9 cellular contexts compared by ENCODE assay signal in genomic region chr5:138464018-138464387, GRCh38. TPM values are rescaled to one million over a fixed set of nuclear protein-coding genes. Genes with fewer than 3 reads are reported as not detected.
DNase-seq lines count a peak whose midpoint lies in the region; ATAC-seq, FAIRE-seq and TF ChIP-seq lines count a peak whose summit lies in the region.
"Had no signal": no experiment of that assay in that cellular context is flagged by ENCODE, and none has a peak within 500 bp of the region (broad histone marks: within the 10 kb centered on the region; RNA-seq: fewer than 3 reads in every experiment).

No MANE protein-coding gene starts in this region.

- intact Hi-C loops in kidney (cut with DNase I): no loop called here

- H3K36me3 ChIP-seq in kidney (ENCODE audit: control insufficient read depth in 1 of 2, insufficient read depth in 2 of 2, low read length in 2 of 2): peaks cover 6 to 23% of the 10 kb centered on the region in 2 donors

- TF ChIP-seq CTCF in AG09309 (IDR thresholded peaks at IDR 0.05; ENCODE audit: control insufficient read depth, insufficient read depth, low read depth, low read length, missing control alignments) (peak; percentile 70), kidney (IDR thresholded peaks at IDR 0.05; ENCODE audit: borderline replicate concordance, extremely low read depth, insufficient read depth) (peak; percentile 51)

- H3K4me3 ChIP-seq in AG09309 (ENCODE audit: control insufficient read depth, low read depth, low read length) (peak overlapping the region; percentile 86), kidney (ENCODE audit: low read length in 2 of 2) (peak overlapping the region; percentile 57 to 78)

- ATAC-seq in GM18907 (IDR thresholded peaks at IDR 0.05; ENCODE audit: unreplicated experiment) (peak; percentile 54), HG03139 (IDR thresholded peaks at IDR 0.05; ENCODE audit: unreplicated experiment) (peak; percentile 45)

- H3K9ac ChIP-seq in kidney (ENCODE audit: low read length in 2 of 2): peak overlapping the region; percentile 43 to 88

- H3K9me3 ChIP-seq in kidney (ENCODE audit: control insufficient read depth in 1 of 2, low read length in 2 of 2): no peaks in the 10 kb centered on the region

- no peak for FAIRE-seq in kidney (lab: Jason Lieb, UNC)
- FAIRE-seq: TTC549 had no signal

- DNase-seq in AG09309 (ENCODE audit: low read depth) (peak; percentile 80), NCI-H2227 treated with DMSO at 0.1 percent for 48 hours (lab: John Stamatoyannopoulos, UW) (peak; percentile 81), kidney (peak; percentile 99)
- peak; percentile 81 to 91 (median 88) for DNase-seq in activated CD4-positive, CD25-positive, alpha-beta regulatory T cell (lab: John Stamatoyannopoulos, UW)
- peak; percentile 94 for DNase-seq in central memory CD4-positive, alpha-beta T cell
- peak; percentile 84 to 89 for DNase-seq in stimulated activated CD4-positive, alpha-beta T cell treated with anti-CD3 and anti-CD28 coated beads, Interleukin-15, amount 100 ng/mL, for 1 hour (ENCODE audit: low read depth in 1 of 2, low spot score in 1 of 2)

- H3K4me1 ChIP-seq in kidney (ENCODE audit: control insufficient read depth in 1 of 2, insufficient read depth in 1 of 2, low read depth in 1 of 2, low read length in 2 of 2): peaks cover 6 to 13% of the 10 kb centered on the region in 2 donors

- H3K27ac ChIP-seq in kidney (ENCODE audit: low read depth in 2 of 2, low read length in 2 of 2): peak overlapping the region; percentile 92 to 98

RNA-seq across cellular contexts. Expression of gene EGR1, which starts 1.3 kb away (rescaled TPM):
- total RNA-seq in kidney: 68.6 TPM
- 65.8 TPM for polyA plus RNA-seq in kidney (ENCODE audit: insufficient read depth, low read depth, low replicate concordance)

RNA-seq across cellular contexts. Expression of gene REEP2, which starts 25.1 kb away (rescaled TPM):
- 1.9 TPM for total RNA-seq in kidney
- polyA plus RNA-seq in kidney (ENCODE audit: insufficient read depth, low read depth, low replicate concordance): 8.8 TPM

Comparison
In these comparisons a context has a peak if more than half of its experiments do, and no peak if none do; other contexts are left out.
1. Peak in every context shown above with its lines: DNase-seq, ATAC-seq, H3K4me3 ChIP-seq and H3K27ac ChIP-seq.